1 cellular context compared by ENCODE assay signal in genomic region chr14:58270628-58271027, GRCh38.
A peak's percentile ranks its signal among the peaks of the same experiment; 100 is the strongest.
TF ChIP-seq lines count a peak whose summit lies in the region.

No MANE protein-coding gene starts in this region.

TF ChIP-seq in HepG2, 621 proteins besides CTCF, POLR2A, EP300 and RAD21:
- TF ChIP-seq ZBTB40 (IDR thresholded peaks at IDR 0.05): no peak
- TF ChIP-seq ZBTB40 (CRISPR knock-in tag; IDR thresholded peaks at IDR 0.05): no peak
- no peak for TF ChIP-seq CCAR2 (optimal IDR thresholded peaks at IDR 0.05; ENCODE audit: low read depth, low read length)
- TF ChIP-seq RBFOX2 (IDR thresholded peaks at IDR 0.05; ENCODE audit: low read depth, low read length): peak; percentile 16; the same call in 1 of the 2 replicates
- TF ChIP-seq ZNF572 (CRISPR knock-in tag; IDR thresholded peaks at IDR 0.05): no peak
- no peak for TF ChIP-seq ZNF615 (CRISPR knock-in tag; IDR thresholded peaks at IDR 0.05; ENCODE audit: borderline replicate concordance)
- no peak for TF ChIP-seq PRDM4 (CRISPR knock-in tag; IDR thresholded peaks at IDR 0.05; ENCODE audit: borderline replicate concordance)
- no peak for TF ChIP-seq PCBP1 (IDR thresholded peaks at IDR 0.05; ENCODE audit: borderline replicate concordance, low read depth, low read length)
